Comparison of ENCODE assay signal across 20 cellular contexts in genomic region chr18:76255070-76255683, GRCh38.
DNase-seq lines count a peak whose midpoint lies in the region; ATAC-seq and TF ChIP-seq lines count a peak whose summit lies in the region.
"Had no signal": no experiment of that assay in that cellular context is flagged by ENCODE, and none has a peak within 500 bp of the region (broad histone marks: within the 10 kb centered on the region; RNA-seq: fewer than 3 reads in every experiment).

No MANE protein-coding gene starts in this region.

- H3K36me3 Mint-ChIP-seq in nephron (ENCODE audit: low read depth) = no peaks in the 10 kb centered on the region
- H3K36me3 Mint-ChIP-seq: activated naive CD4-positive, alpha-beta T cell treated with anti-CD3 and anti-CD28 coated beads, Interleukin-2, amount 50 U/mL, for 72 hours; stimulated activated effector memory CD8-positive, alpha-beta T cell treated with anti-CD3 and anti-CD28 coated beads, Interleukin-12 subunit alpha, Interleukin-12 subunit beta, amount 100 ng/mL, for 72 hours had no signal

- peaks cover 45% of the 10 kb centered on the region for H3K4me1 Mint-ChIP-seq in nephron
- H3K4me1 Mint-ChIP-seq: stimulated activated effector memory CD8-positive, alpha-beta T cell treated with anti-CD3 and anti-CD28 coated beads, Interleukin-12 subunit alpha, Interleukin-12 subunit beta, amount 100 ng/mL, for 72 hours had no signal

- no peaks in the 10 kb centered on the region for H3K9me3 Mint-ChIP-seq in nephron
- H3K9me3 Mint-ChIP-seq: activated naive CD4-positive, alpha-beta T cell treated with anti-CD3 and anti-CD28 coated beads, Interleukin-2, amount 50 U/mL, for 72 hours; endodermal cell; neural crest cell; stimulated activated effector memory CD8-positive, alpha-beta T cell treated with anti-CD3 and anti-CD28 coated beads, Interleukin-12 subunit alpha, Interleukin-12 subunit beta, amount 100 ng/mL, for 72 hours had no signal

- no peak overlapping the region for H3K4me3 Mint-ChIP-seq in nephron
- H3K4me3 Mint-ChIP-seq: activated CD8-positive, alpha-beta T cell treated with anti-CD3 and anti-CD28 coated beads, Interleukin-2, amount 10 ng/mL, durations not matched to agents 7 days and 5 days; endodermal cell; neural crest cell; stimulated activated effector memory CD8-positive, alpha-beta T cell treated with anti-CD3 and anti-CD28 coated beads, Interleukin-12 subunit alpha, Interleukin-12 subunit beta, amount 100 ng/mL, for 72 hours had no signal

- peak; percentile 60 for DNase-seq in ELF-1 (ENCODE audit: low read depth, low spot score)
- peak; percentile 66 for DNase-seq in HT1080 (ENCODE audit: low read depth)
- DNase-seq in RPMI7951 (ENCODE audit: low read depth) = peak; percentile 28
- DNase-seq in islet precursor cell = no peak
- no peak for DNase-seq in amygdala (lab: John Stamatoyannopoulos, UW)
- DNase-seq: activated CD8-positive, alpha-beta T cell treated with anti-CD3 and anti-CD28 coated beads, Interleukin-2, amount 10 ng/mL, durations not matched to agents 7 days and 5 days; C1 segment of cervical spinal cord; endodermal cell; KG1; mammary epithelial cell; NCI-H146; right cardiac atrium; stimulated activated CD4-positive, alpha-beta T cell treated with anti-CD3 and anti-CD28 coated beads, Interleukin-12 subunit alpha, Interleukin-12 subunit beta, amount 100 ng/mL, for 4 hours; stimulated activated CD4-positive, alpha-beta T cell treated with anti-CD3 and anti-CD28 coated beads, Interleukin-4, amount 100 ng/mL, for 24 hours had no signal

- no peak for ATAC-seq in GM19035 (IDR thresholded peaks at IDR 0.05; ENCODE audit: unreplicated experiment)
- ATAC-seq: activated CD4-positive, CD25-positive, alpha-beta regulatory T cell treated with anti-CD3 and anti-CD28 coated beads, Interleukin-2, amount 50 U/mL, for 24 hours; activated CD8-positive, alpha-beta T cell treated with anti-CD3 and anti-CD28 coated beads, Interleukin-2, amount 10 ng/mL, durations not matched to agents 7 days and 5 days; activated naive CD4-positive, alpha-beta T cell treated with anti-CD3 and anti-CD28 coated beads, Interleukin-2, amount 50 U/mL, for 72 hours; right cardiac atrium; stimulated activated effector memory CD8-positive, alpha-beta T cell treated with anti-CD3 and anti-CD28 coated beads, Interleukin-12 subunit alpha, Interleukin-12 subunit beta, amount 100 ng/mL, for 72 hours had no signal

- no peak for TF ChIP-seq CTCF in nephron (IDR thresholded peaks at IDR 0.05; ENCODE audit: unreplicated experiment in 3 of 3)

- H3K27ac Mint-ChIP-seq in nephron = peak overlapping the region in 2 of 3 experiments; percentile 10 to 90
- H3K27ac Mint-ChIP-seq: activated CD8-positive, alpha-beta T cell treated with anti-CD3 and anti-CD28 coated beads, Interleukin-2, amount 10 ng/mL, durations not matched to agents 7 days and 5 days; activated naive CD4-positive, alpha-beta T cell treated with anti-CD3 and anti-CD28 coated beads, Interleukin-2, amount 50 U/mL, for 72 hours; endodermal cell; stimulated activated effector memory CD8-positive, alpha-beta T cell treated with anti-CD3 and anti-CD28 coated beads, Interleukin-12 subunit alpha, Interleukin-12 subunit beta, amount 100 ng/mL, for 72 hours had no signal

- no peaks in the 10 kb centered on the region for H3K27me3 Mint-ChIP-seq in nephron (ENCODE audit: low read depth)

Comparison
In these comparisons a context has a peak if more than half of its experiments do, and no peak if none do; other contexts are left out.
1. DNase-seq: peak in ELF-1 (single experiment), HT1080 (single experiment) and RPMI7951 (single experiment); none in islet precursor cell (single experiment) and amygdala (0 of 56).